ENCODE assay signal across 8 cellular contexts in the genomic region with DNA sequence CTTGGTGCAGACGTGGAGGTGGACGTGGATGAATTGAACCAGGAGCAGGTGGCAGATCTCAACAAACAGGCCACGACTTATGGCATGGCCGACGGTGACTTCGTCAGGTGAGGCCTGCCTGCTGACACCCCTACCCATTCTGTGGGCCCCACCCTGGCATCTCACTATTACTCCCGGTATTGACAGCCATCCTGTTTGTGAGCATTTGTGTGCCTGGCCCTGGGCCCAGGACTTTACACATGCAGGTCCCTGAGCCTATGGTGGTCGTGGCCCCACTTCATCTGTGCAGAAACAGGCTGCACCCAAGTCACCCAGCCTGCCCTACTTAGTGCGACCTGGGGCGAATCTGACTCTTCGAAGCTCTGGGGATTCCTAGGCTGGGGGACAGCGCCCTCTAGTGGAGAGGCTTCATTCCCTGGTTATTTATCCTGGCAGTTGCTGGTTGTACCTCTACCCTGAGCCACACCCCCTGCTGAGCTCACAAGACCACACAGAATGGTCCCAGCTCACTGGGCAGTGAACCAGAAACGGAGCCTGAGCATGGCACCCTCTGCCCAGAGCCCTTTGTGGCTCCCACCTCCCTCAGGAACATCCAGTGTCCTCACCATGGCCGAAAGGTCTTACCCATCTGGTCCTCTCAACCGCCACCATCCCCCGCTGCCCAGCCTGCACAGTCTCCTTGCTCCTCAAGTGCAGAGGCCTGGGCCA. TPM values are rescaled to one million over a fixed set of nuclear protein-coding genes. Genes with fewer than 3 reads are reported as not detected.
DNase-seq lines count a peak whose midpoint lies in the region; ATAC-seq and TF ChIP-seq lines count a peak whose summit lies in the region.

No MANE protein-coding gene starts in this region.

- DNase-seq in Caki2 (ENCODE audit: low read depth) (peak; percentile 73), NOMO-1 (lab: John Stamatoyannopoulos, UW; ENCODE audit: unreplicated experiment in 2 of 2) (peak; percentile 53 to 59), mesothelial cell of epicardium (ENCODE audit: low spot score in 2 of 2, unreplicated experiment in 2 of 2) (peak; percentile 54 to 80)
- DNase-seq in activated CD8-positive, alpha-beta memory T cell treated with anti-CD3 and anti-CD28 coated beads for 48 hours (ENCODE audit: low read depth in 2 of 3, low spot score in 2 of 3): peak; percentile 37 to 85 (median 74)
- DNase-seq in effector memory CD8-positive, alpha-beta T cell: peak; percentile 85 to 88 (median 88)
- peak; percentile 72 to 75 for DNase-seq in stimulated activated CD8-positive, alpha-beta memory T cell treated with anti-CD3 and anti-CD28 coated beads, Interleukin-4, amount 100 ng/mL, for 1 hour (ENCODE audit: low read depth in 2 of 2, low spot score in 1 of 2)

- H3K27me3 Mint-ChIP-seq in effector memory CD8-positive, alpha-beta T cell: no peaks in the 10 kb centered on the region
- no peaks in the 10 kb centered on the region for H3K27me3 Mint-ChIP-seq in mesothelial cell of epicardium (ENCODE audit: low read depth)

- H3K4me1 Mint-ChIP-seq in effector memory CD8-positive, alpha-beta T cell (ENCODE audit: low read depth in 2 of 2): peaks cover 12 to 19% of the 10 kb centered on the region in 2 donors
- H3K4me1 Mint-ChIP-seq in mesothelial cell of epicardium: no peaks in the 10 kb centered on the region

- in situ Hi-C loops in Caki2 (cut with HindIII; ENCODE audit: low pct_unique_long_range_greater_than_20kb, low sequenced_read_pairs): no loop called here

- ATAC-seq in HG03135 (IDR thresholded peaks at IDR 0.05; ENCODE audit: unreplicated experiment): peak; percentile 57
- peak; percentile 96 for ATAC-seq in effector memory CD8-positive, alpha-beta T cell (replicated peaks)
- no peak for ATAC-seq in HG03045 (IDR thresholded peaks at IDR 0.05; ENCODE audit: unreplicated experiment)

- no peaks in the 10 kb centered on the region for H3K9me3 Mint-ChIP-seq in effector memory CD8-positive, alpha-beta T cell
- no peaks in the 10 kb centered on the region for H3K9me3 Mint-ChIP-seq in mesothelial cell of epicardium

- H3K4me3 Mint-ChIP-seq in effector memory CD8-positive, alpha-beta T cell: peak overlapping the region in 1 of 2 donors; percentile 7
- no peak overlapping the region for H3K4me3 Mint-ChIP-seq in mesothelial cell of epicardium

- TF ChIP-seq CTCF in mesothelial cell of epicardium (IDR thresholded peaks at IDR 0.05; ENCODE audit: unreplicated experiment): peak; percentile 92

- H3K27ac Mint-ChIP-seq in effector memory CD8-positive, alpha-beta T cell: peak overlapping the region; percentile 75 to 92
- no peak overlapping the region for H3K27ac Mint-ChIP-seq in mesothelial cell of epicardium

- H3K36me3 Mint-ChIP-seq in effector memory CD8-positive, alpha-beta T cell (ENCODE audit: insufficient read depth): peaks cover 74% of the 10 kb centered on the region
- H3K36me3 Mint-ChIP-seq in mesothelial cell of epicardium: peaks cover 43% of the 10 kb centered on the region

RNA-seq across cellular contexts. Expression of gene ZNF296, which starts 16.9 kb away (rescaled TPM):
- not detected in 2 replicates for total RNA-seq in Caki2 (2014; rRNA removed; shearing (Covaris generic); ENCODE audit: low replicate concordance)
- total RNA-seq in mesothelial cell of epicardium: 0.99 to 1.1 TPM (median 1.1 TPM) in 3 replicates

RNA-seq across cellular contexts. Expression of gene GEMIN7, which starts 19.6 kb away (rescaled TPM):
- total RNA-seq in Caki2 (2014; rRNA removed; shearing (Covaris generic); ENCODE audit: low replicate concordance): 79.7 and 108 TPM in 2 replicates
- 24.2 to 27.5 TPM (median 24.4 TPM) in 3 replicates for total RNA-seq in mesothelial cell of epicardium

RNA-seq across cellular contexts. Expression of gene CLASRP, which starts 20.6 kb away (rescaled TPM):
- 10.1 and 13.8 TPM in 2 replicates for total RNA-seq in Caki2 (2014; rRNA removed; shearing (Covaris generic); ENCODE audit: low replicate concordance)
- 132 to 133 TPM (median 133 TPM) in 3 replicates for total RNA-seq in mesothelial cell of epicardium

RNA-seq across cellular contexts. Expression of gene PPP1R37, which starts 33.6 kb away (rescaled TPM):
- total RNA-seq in Caki2 (2014; rRNA removed; shearing (Covaris generic); ENCODE audit: low replicate concordance): 95.2 and 106 TPM in 2 replicates
- 36.2 to 40.7 TPM (median 38.9 TPM) in 3 replicates for total RNA-seq in mesothelial cell of epicardium

RNA-seq across cellular contexts. Expression of gene RELB, which starts 58.1 kb away (rescaled TPM):
- 24.8 and 41.4 TPM in 2 replicates for total RNA-seq in Caki2 (2014; rRNA removed; shearing (Covaris generic); ENCODE audit: low replicate concordance)
- 18.5 to 20.8 TPM (median 18.7 TPM) in 3 replicates for total RNA-seq in mesothelial cell of epicardium
